Comparison of ENCODE assay signal across 8 cellular contexts in the genomic region with DNA sequence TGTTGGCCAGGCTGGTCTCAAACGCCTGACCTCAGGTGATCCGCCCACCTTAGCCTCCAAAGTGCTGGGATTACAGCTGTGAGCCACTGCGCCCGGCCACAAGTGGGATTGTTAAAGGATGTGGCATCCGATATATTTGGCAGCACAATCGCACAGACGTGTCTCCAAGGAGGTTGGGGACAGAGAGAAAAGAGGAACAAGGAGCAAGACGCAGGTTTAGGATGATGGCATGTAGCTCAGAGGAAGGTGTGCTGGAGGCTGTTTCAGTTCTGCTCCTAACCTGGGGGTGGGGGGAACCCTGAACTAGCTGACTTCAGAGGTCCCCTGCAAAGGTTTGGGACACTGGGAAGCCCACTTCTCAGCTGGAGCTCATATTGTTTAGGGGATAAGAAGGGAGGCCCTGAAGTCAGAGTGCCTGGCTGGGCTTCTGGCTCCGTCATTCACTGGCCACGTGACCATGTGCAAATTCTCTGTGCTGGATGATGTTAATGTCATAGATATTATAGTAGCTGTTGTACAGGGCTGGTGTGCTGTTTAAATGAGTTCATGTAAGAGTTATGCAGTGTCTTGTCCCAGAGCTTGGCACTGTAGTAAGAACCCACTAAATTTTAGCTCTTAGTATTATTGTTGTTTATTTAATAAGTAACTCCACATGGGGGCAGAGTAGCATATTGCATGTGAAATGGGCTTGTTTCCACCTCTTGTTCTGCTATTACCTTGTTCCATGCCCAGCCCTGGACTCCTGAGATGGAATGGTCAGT.
DNase-seq lines count a peak whose midpoint lies in the region; ATAC-seq and TF ChIP-seq lines count a peak whose summit lies in the region.

No MANE protein-coding gene starts in this region.

- POLR2A ChIA-PET in PC-3 (lab: Charles Lee; ENCODE audit: unreplicated experiment) (no interaction called here), HEK293T (lab: Yijun Ruan, JAX) (no interaction called here)

- BruUV-seq in PC-3 (replicated peaks; lab: Mats Ljungman, UMichigan), result no TSS peak

- TF ChIP-seq EP300 in neural cell (conservative IDR thresholded peaks at IDR 0.05; ENCODE audit: poor library complexity, severe bottlenecking), result no peak

- no peaks in the 10 kb centered on the region for H4K20me1 ChIP-seq in PC-3 (ENCODE audit: low read length)
- H4K20me1 ChIP-seq in neural cell (ENCODE audit: insufficient read depth), result no peaks in the 10 kb centered on the region

- H3K9me3 ChIP-seq in PC-3 (ENCODE audit: low read length) (no peaks in the 10 kb centered on the region), neural cell (ENCODE audit: low read length) (no peaks in the 10 kb centered on the region), lower lobe of right lung (no peaks in the 10 kb centered on the region)

- intact Hi-C loops in PC-3 (cut with micrococcal nuclease) (loop anchor here (10.0 kb wide), 1 partner anchor 270 kb away; the partner anchor contains the start of genes FAM118B and RPUSD4), lower lobe of right lung (cut with DNase I) (no loop called here)

- H3K4me3 ChIP-seq in PC-3 (ENCODE audit: low read length) (no peak overlapping the region), neural cell (ENCODE audit: low read length) (no peak overlapping the region), lower lobe of right lung (no peak overlapping the region)

- peak; percentile 65 for TF ChIP-seq RAD21 in neural cell (conservative IDR thresholded peaks at IDR 0.05)

- no peak overlapping the region for H3K27ac ChIP-seq in PC-3 (ENCODE audit: low read length)
- H3K27ac ChIP-seq in neural cell (ENCODE audit: low read length), result no peak overlapping the region
- H3K27ac ChIP-seq in lower lobe of right lung, result no peak overlapping the region

- H3K27me3 ChIP-seq in PC-3 (ENCODE audit: low read length), result no peaks in the 10 kb centered on the region
- no peaks in the 10 kb centered on the region for H3K27me3 ChIP-seq in neural cell (ENCODE audit: insufficient read depth, low read depth, low read length)
- H3K27me3 ChIP-seq in lower lobe of right lung (ENCODE audit: low read depth), result no peaks in the 10 kb centered on the region

- DNase-seq in PC-3 (peak; percentile 21), HEK293T (ENCODE audit: extremely low spot score) (no peak), lower lobe of right lung (no peak), COR-L47 (lab: John Stamatoyannopoulos, UW) (no peak), KG1 (lab: John Stamatoyannopoulos, UW) (no peak)

- ATAC-seq in GM18499 (IDR thresholded peaks at IDR 0.05; ENCODE audit: insufficient read depth, unreplicated experiment) (peak; percentile 55), HG02759 (IDR thresholded peaks at IDR 0.05; ENCODE audit: unreplicated experiment) (peak; percentile 53), PC-3 (no peak), lower lobe of right lung (no peak)

- H3K4me1 ChIP-seq in PC-3 (ENCODE audit: insufficient read depth, low read length), result peaks cover 15% of the 10 kb centered on the region
- H3K4me1 ChIP-seq in lower lobe of right lung, result peaks cover 5% of the 10 kb centered on the region

- peak; percentile 48; the same call in 1 of the 2 replicates for TF ChIP-seq CTCF in PC-3 (conservative IDR thresholded peaks at IDR 0.05; ENCODE audit: low read depth, low read length)
- peak; percentile 62 for TF ChIP-seq CTCF in neural cell (IDR thresholded peaks at IDR 0.05; ENCODE audit: poor library complexity, severe bottlenecking)
- no peak for TF ChIP-seq CTCF in lower lobe of right lung (IDR thresholded peaks at IDR 0.05)

- H2AFZ ChIP-seq in PC-3 (ENCODE audit: low read length) (no peak overlapping the region), neural cell (ENCODE audit: low read depth, low read length) (no peak overlapping the region)

- no peaks in the 10 kb centered on the region for H3K36me3 ChIP-seq in PC-3 (ENCODE audit: low read depth, low read length)
- H3K36me3 ChIP-seq in neural cell (ENCODE audit: insufficient read depth, low read length), result no peaks in the 10 kb centered on the region
- no peaks in the 10 kb centered on the region for H3K36me3 ChIP-seq in lower lobe of right lung

- H3K9me2 ChIP-seq in PC-3 (replicated peaks; ENCODE audit: low read length) (no peaks in the 10 kb centered on the region), neural cell (ENCODE audit: insufficient read depth, low read length) (no peaks in the 10 kb centered on the region)

- H3K79me2 ChIP-seq in PC-3 (ENCODE audit: low read length), result no peaks in the 10 kb centered on the region
- no peaks in the 10 kb centered on the region for H3K79me2 ChIP-seq in neural cell (replicated peaks; ENCODE audit: insufficient read depth, low read length)

- CTCF ChIA-PET in PC-3 (lab: Charles Lee) (no interaction called here), HEK293T (lab: Yijun Ruan, JAX) (interaction anchor here (1.0 kb wide), 1 partner anchor 175 kb away, joined by 4 read pairs; no protein-coding TSS in a partner anchor)

- H3K4me2 ChIP-seq in PC-3 (ENCODE audit: low read length) (no peak overlapping the region), neural cell (ENCODE audit: low read length) (no peak overlapping the region)

- no peaks in the 10 kb centered on the region for H3F3A ChIP-seq in PC-3 (ENCODE audit: low read length, unreplicated experiment)
- no peaks in the 10 kb centered on the region for H3F3A ChIP-seq in neural cell (ENCODE audit: insufficient read depth, low read length, poor library complexity, severe bottlenecking)

- H3K9ac ChIP-seq in PC-3 (ENCODE audit: low read length), result no peak overlapping the region
- H3K9ac ChIP-seq in neural cell (ENCODE audit: low read length), result no peak overlapping the region

TF ChIP-seq in neural cell, 6 proteins besides CTCF, POLR2A, EP300 and RAD21:
- TF ChIP-seq TAF1 (IDR thresholded peaks at IDR 0.05; ENCODE audit: low read depth), result no peak
- TF ChIP-seq SMC3 (conservative IDR thresholded peaks at IDR 0.05; ENCODE audit: poor library complexity), result peak; percentile 69

TF ChIP-seq in HEK293T, 16 proteins besides CTCF, POLR2A, EP300 and RAD21:
- no peak for TF ChIP-seq SP1 (IDR thresholded peaks at IDR 0.05)

Comparison
In these comparisons a context has a peak if more than half of its experiments do, and no peak if none do; other contexts are left out.
1. ATAC-seq: peak in GM18499 (single experiment) and HG02759 (single experiment); none in PC-3 (single experiment) and lower lobe of right lung (0 of 2).